ENCODE assay signal across 17 cellular contexts in the genomic region with DNA sequence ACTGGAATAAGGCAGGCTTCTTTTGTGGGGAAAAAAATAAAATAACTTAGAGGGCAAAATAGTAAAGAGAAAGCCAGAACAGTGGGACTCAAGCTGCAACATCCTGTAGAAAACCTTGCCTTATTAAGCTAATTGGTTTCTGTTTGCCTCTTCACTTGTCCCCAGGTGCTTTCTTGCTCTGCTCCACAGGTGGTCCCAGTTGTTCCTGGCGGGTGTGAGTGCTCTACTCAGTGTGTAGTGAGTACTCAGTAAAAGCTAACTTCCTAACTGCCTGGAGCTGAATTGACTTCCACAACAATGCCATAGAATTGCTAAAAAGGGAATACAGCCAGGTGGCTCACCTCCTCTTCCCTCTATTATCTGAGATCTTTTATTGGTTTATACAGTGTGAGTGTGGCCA.
DNase-seq lines count a peak whose midpoint lies in the region; TF ChIP-seq lines count a peak whose summit lies in the region.
"Had no signal": no experiment of that assay in that cellular context is flagged by ENCODE, and none has a peak within 500 bp of the region (broad histone marks: within the 10 kb centered on the region; RNA-seq: fewer than 3 reads in every experiment).

No MANE protein-coding gene starts in this region.

- no peak overlapping the region for H3K27ac ChIP-seq in esophagus squamous epithelium
- H3K27ac ChIP-seq: KMS-11, parathyroid adenoma, upper lobe of left lung had no signal

- intact Hi-C loops in esophagus squamous epithelium (cut with DNase I): no loop called here

- 29 to 57% methylated on average over 1 of the region's 1 CpG for WGBS in esophagus squamous epithelium, 2 donors

- TF ChIP-seq CTCF in esophagus squamous epithelium (IDR thresholded peaks at IDR 0.05): no peak

- no peaks in the 10 kb centered on the region for H3K4me1 ChIP-seq in esophagus squamous epithelium
- H3K4me1 ChIP-seq: parathyroid adenoma, upper lobe of left lung had no signal

- no peaks in the 10 kb centered on the region for H3K36me3 ChIP-seq in esophagus squamous epithelium
- H3K36me3 ChIP-seq: upper lobe of left lung had no signal

- H3K27me3 ChIP-seq in esophagus squamous epithelium: no peaks in the 10 kb centered on the region
- H3K27me3 ChIP-seq: upper lobe of left lung had no signal

- H3K9me3 ChIP-seq in esophagus squamous epithelium: no peaks in the 10 kb centered on the region
- H3K9me3 ChIP-seq: upper lobe of left lung had no signal

- H3K4me3 ChIP-seq in esophagus squamous epithelium: no peak overlapping the region
- H3K4me3 ChIP-seq: upper lobe of left lung had no signal

- DNase-seq in ELF-1 (ENCODE audit: low read depth, low spot score) (peak; percentile 93), NCI-H187 (lab: John Stamatoyannopoulos, UW) (peak; percentile 1 to 2), NCI-H748 (lab: John Stamatoyannopoulos, UW; ENCODE audit: unreplicated experiment) (peak; percentile 97), iPS DF 4.7 (ENCODE audit: extremely low read depth, low spot score) (peak; percentile 99), esophagus squamous epithelium (lab: John Stamatoyannopoulos, UW) (no peak), cerebellar nuclear complex (lab: John Stamatoyannopoulos, UW) (no peak), OCI-M1 (lab: John Stamatoyannopoulos, UW) (no peak)
- DNase-seq in activated CD4-positive, alpha-beta T cell treated with anti-CD3 and anti-CD28 coated beads for 48 hours: no peak
- DNase-seq: activated B cell treated with CpG ODN at 0.5 μM for 24 hours; activated effector memory CD4-positive, alpha-beta T cell treated with Interleukin-2 at 50 U/mL for 16 hours; Calu3; kidney glomerular epithelial cell; stimulated activated naive B cell treated with anti-CD40 and anti-IgM and Interleukin-4, amounts not matched to agents 10 μg/mL and 1 μg/mL and 100 μg/mL, for 72 hours; T-cell; upper lobe of left lung had no signal

- no peak for TF ChIP-seq POLR2A in esophagus squamous epithelium (IDR thresholded peaks at IDR 0.05)

Comparison
In these comparisons a context has a peak if more than half of its experiments do, and no peak if none do; other contexts are left out.
1. DNase-seq: peak in ELF-1 (single experiment), NCI-H187 (2 of 2), NCI-H748 (single experiment) and iPS DF 4.7 (single experiment); none in esophagus squamous epithelium (single experiment), activated CD4-positive, alpha-beta T cell treated with anti-CD3 and anti-CD28 coated beads for 48 hours (single experiment), cerebellar nuclear complex (0 of 2) and OCI-M1 (single experiment).